In the genomic region with DNA sequence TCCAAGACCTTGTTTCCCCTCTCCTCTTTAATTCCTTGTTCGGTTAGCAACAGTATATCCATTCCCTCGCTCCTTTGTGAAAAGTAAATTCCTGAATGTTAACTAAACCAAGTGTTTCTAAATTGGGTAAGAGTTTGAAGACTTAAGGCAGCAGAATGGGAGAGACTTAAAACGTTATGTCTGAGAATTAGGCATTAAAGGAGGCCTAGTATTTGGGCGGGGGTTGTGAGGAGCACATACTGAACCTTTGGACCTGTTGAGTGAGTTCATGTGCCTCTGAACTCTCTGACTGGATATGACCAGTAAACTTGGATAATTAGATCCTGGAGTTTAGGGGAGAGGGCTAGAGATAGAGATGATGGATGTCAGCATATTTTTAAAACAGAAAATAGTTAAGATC, we compare ENCODE assay signal across 10 cellular contexts. TPM values are rescaled to one million over a fixed set of nuclear protein-coding genes. Genes with fewer than 3 reads are reported as not detected.
DNase-seq lines count a peak whose midpoint lies in the region; ATAC-seq, FAIRE-seq and TF ChIP-seq lines count a peak whose summit lies in the region.
"Had no signal": no experiment of that assay in that cellular context is flagged by ENCODE, and none has a peak within 500 bp of the region (broad histone marks: within the 10 kb centered on the region; RNA-seq: fewer than 3 reads in every experiment).

No MANE protein-coding gene starts in this region.

- WGBS in heart left ventricle, 4 donors: 45 to 57% (median 53%) methylated on average over 4 of the region's 4 CpGs
- 1% methylated on average over 4 of the region's 4 CpGs for WGBS in HepG2 (ENCODE audit: low lambda C conversion rate)

- TF ChIP-seq EP300 in HepG2 (IDR thresholded peaks at IDR 0.05; ENCODE audit: low read depth in 2 of 2, low read length in 2 of 2) (no peak), HepG2 (CRISPR knock-in tag; IDR thresholded peaks at IDR 0.05; ENCODE audit: borderline replicate concordance) (no peak)

- H3K79me2 ChIP-seq in HepG2 (ENCODE audit: insufficient read depth, low read length): peaks cover 70% of the 10 kb centered on the region

- no peak for TF ChIP-seq RAD21 in HepG2 (CRISPR knock-in tag; IDR thresholded peaks at IDR 0.05)

- no peak overlapping the region for H3K4me3 Mint-ChIP-seq in stimulated activated effector memory CD8-positive, alpha-beta T cell treated with anti-CD3 and anti-CD28 coated beads, Interleukin-12 subunit alpha, Interleukin-12 subunit beta, amount 100 ng/mL, for 72 hours
- H3K4me3 Mint-ChIP-seq: naive B cell had no signal

- POLR2A ChIA-PET in HepG2 (lab: Yijun Ruan, JAX): no interaction called here

- peak overlapping the region; percentile 88 for H3K4me2 ChIP-seq in HepG2 (ENCODE audit: low read depth, low read length)

- DNase-seq in heart left ventricle (no peak), cardiac septum (ENCODE audit: low spot score) (no peak), brain microvascular endothelial cell (no peak), HepG2 (ENCODE audit: low spot score) (peak; percentile 64), upper lobe of right lung (no peak)
- no peak for DNase-seq in stimulated activated effector memory CD8-positive, alpha-beta T cell treated with anti-CD3 and anti-CD28 coated beads, Interleukin-12 subunit alpha, Interleukin-12 subunit beta, amount 100 ng/mL, for 72 hours (ENCODE audit: low spot score in 2 of 2)
- DNase-seq: anterior cingulate cortex, naive B cell had no signal

- CTCF ChIA-PET in HepG2 (lab: Yijun Ruan, JAX; ENCODE audit: low intra/inter-chr PET ratio, low total read pairs): no interaction called here

- FAIRE-seq in HepG2 (lab: Jason Lieb, UNC): peak; percentile 78

- H3K9me3 ChIP-seq in heart left ventricle: no peaks in the 10 kb centered on the region
- H3K9me3 ChIP-seq in HepG2 (ENCODE audit: low read length): no peaks in the 10 kb centered on the region
- H3K9me3 ChIP-seq in upper lobe of right lung: no peaks in the 10 kb centered on the region

- TF ChIP-seq CTCF in heart left ventricle (IDR thresholded peaks at IDR 0.05) (no peak), brain microvascular endothelial cell (IDR thresholded peaks at IDR 0.05; ENCODE audit: low read depth, low read length, missing control alignments) (no peak), HepG2 (CRISPR knock-in tag; IDR thresholded peaks at IDR 0.05) (no peak), upper lobe of right lung (IDR thresholded peaks at IDR 0.05) (no peak)

- no peak for TF ChIP-seq POLR2A in heart left ventricle (IDR thresholded peaks at IDR 0.05)
- peak in 1 of 2 experiments; percentile 32; a peak in 1 of 4 replicates for TF ChIP-seq POLR2A in HepG2 (IDR thresholded peaks at IDR 0.05; ENCODE audit: insufficient read depth in 1 of 2, low read depth in 2 of 2, low read length in 2 of 2)

- ATAC-seq in heart left ventricle (no peak), HepG2 (no peak), upper lobe of right lung (no peak), GM18873 (IDR thresholded peaks at IDR 0.05; ENCODE audit: low FRiP score, unreplicated experiment) (no peak), GM18517 (IDR thresholded peaks at IDR 0.05; ENCODE audit: unreplicated experiment) (no peak)
- no peak for ATAC-seq in stimulated activated effector memory CD8-positive, alpha-beta T cell treated with anti-CD3 and anti-CD28 coated beads, Interleukin-12 subunit alpha, Interleukin-12 subunit beta, amount 100 ng/mL, for 72 hours

- H3K4me1 Mint-ChIP-seq in stimulated activated effector memory CD8-positive, alpha-beta T cell treated with anti-CD3 and anti-CD28 coated beads, Interleukin-12 subunit alpha, Interleukin-12 subunit beta, amount 100 ng/mL, for 72 hours: peaks cover 44% of the 10 kb centered on the region

- H3K36me3 ChIP-seq in heart left ventricle (peaks cover 0 to 14% (median 3%) of the 10 kb centered on the region in 9 donors), brain microvascular endothelial cell (replicated peaks) (peaks cover 4% of the 10 kb centered on the region), HepG2 (replicated peaks in 1 of 2; ENCODE audit: control insufficient read depth in 1 of 2, insufficient read depth in 2 of 2, low read length in 2 of 2) (peaks cover 0 to 19% of the 10 kb centered on the region in 2 experiments; a peak in 3 of 5 replicates), upper lobe of right lung (peaks cover 10% of the 10 kb centered on the region)

- H3K27ac ChIP-seq in heart left ventricle: no peak overlapping the region
- H3K27ac ChIP-seq in brain microvascular endothelial cell: no peak overlapping the region
- peak overlapping the region; percentile 93 for H3K27ac ChIP-seq in HepG2 (ENCODE audit: extremely low read length, insufficient read depth, low read length)
- H3K27ac ChIP-seq in upper lobe of right lung: peak overlapping the region; percentile 78

- H3K4me3 ChIP-seq in heart left ventricle (peak overlapping the region in 9 of 12 donors; percentile 76 to 95 (median 83)), brain microvascular endothelial cell (ENCODE audit: low read depth, low read length) (peak overlapping the region; percentile 97), HepG2 (replicated peaks in 1 of 3; ENCODE audit: insufficient read depth in 1 of 3, low read depth in 2 of 3, low read length in 3 of 3) (peak overlapping the region; percentile 77 to 96 (median 78)), upper lobe of right lung (peak overlapping the region; percentile 92)

- in situ Hi-C loops in brain microvascular endothelial cell (cut with HindIII; ENCODE audit: low pct_ligation_motif_present, low sequenced_read_pairs): no loop called here
- in situ Hi-C loops in HepG2 (cut with HindIII; ENCODE audit: extremely low pct_ligation_motif_present, low pct_unique_long_range_greater_than_20kb): loop anchor here (5.0 kb wide), 1 partner anchor 121 kb away; a partner anchor contains a TSS

- no peak overlapping the region for H3K27ac Mint-ChIP-seq in stimulated activated effector memory CD8-positive, alpha-beta T cell treated with anti-CD3 and anti-CD28 coated beads, Interleukin-12 subunit alpha, Interleukin-12 subunit beta, amount 100 ng/mL, for 72 hours
- H3K27ac Mint-ChIP-seq: naive B cell had no signal

- peak overlapping the region; percentile 96 for H3K9ac ChIP-seq in HepG2 (ENCODE audit: insufficient read depth, low read depth, low read length)

- intact Hi-C loops in heart left ventricle (cut with DNase I) (loop anchor here in 6 of 10 donors (5.0 to 10.0 kb wide), 4 partner anchors 121 to 216 kb away; a partner anchor contains a TSS), cardiac septum (cut with DNase I) (loop anchor here (5.0 kb wide), 2 partner anchors 196 to 216 kb away; a partner anchor contains a TSS), HepG2 (cut with micrococcal nuclease; ENCODE audit: unreplicated experiment) (loop anchor here (5.0 kb wide), 3 partner anchors 71 to 216 kb away; a partner anchor contains a TSS), upper lobe of right lung (cut with DNase I) (no loop called here)

- H3K27me3 ChIP-seq in heart left ventricle: no peaks in the 10 kb centered on the region
- no peaks in the 10 kb centered on the region for H3K27me3 ChIP-seq in brain microvascular endothelial cell (replicated peaks)
- H3K27me3 ChIP-seq in HepG2 (ENCODE audit: control insufficient read depth in 1 of 2, insufficient read depth in 2 of 2, low read length in 2 of 2): peaks cover 0 to 5% of the 10 kb centered on the region in 2 experiments; a peak in 1 of 5 replicates
- H3K27me3 ChIP-seq in upper lobe of right lung: no peaks in the 10 kb centered on the region

- H2AFZ ChIP-seq in HepG2 (ENCODE audit: low read length): no peak overlapping the region

- BruUV-seq in HepG2 (replicated peaks; lab: Mats Ljungman, UMichigan): no TSS peak

- H3K4me1 ChIP-seq in heart left ventricle: peaks cover 0 to 42% (median 15%) of the 10 kb centered on the region in 12 donors
- H3K4me1 ChIP-seq in HepG2 (ENCODE audit: insufficient read depth, low read length): peaks cover 49% of the 10 kb centered on the region
- H3K4me1 ChIP-seq in upper lobe of right lung: peaks cover 5% of the 10 kb centered on the region

- H4K20me1 ChIP-seq in HepG2 (ENCODE audit: insufficient read depth, low read length): peaks cover 51% of the 10 kb centered on the region

- H3K36me3 Mint-ChIP-seq in stimulated activated effector memory CD8-positive, alpha-beta T cell treated with anti-CD3 and anti-CD28 coated beads, Interleukin-12 subunit alpha, Interleukin-12 subunit beta, amount 100 ng/mL, for 72 hours: peaks cover 7% of the 10 kb centered on the region

- no peaks in the 10 kb centered on the region for H3K9me3 Mint-ChIP-seq in stimulated activated effector memory CD8-positive, alpha-beta T cell treated with anti-CD3 and anti-CD28 coated beads, Interleukin-12 subunit alpha, Interleukin-12 subunit beta, amount 100 ng/mL, for 72 hours
- H3K9me3 Mint-ChIP-seq: naive B cell had no signal

RNA-seq across cellular contexts. Expression of a gene that starts 1.2 kb away (rescaled TPM):
- total RNA-seq in heart left ventricle: 10 to 100 TPM in 7 of 9 donors, 1 to 10 TPM in 2; 7.1 to 16.9 (median 13.2) TPM
- 10 to 100 TPM in 1 of 2 donors, 1 to 10 TPM in 1; 6.0 to 28.4 TPM for polyA plus RNA-seq in heart left ventricle
- 19.8 TPM for total RNA-seq in cardiac septum
- total RNA-seq in HepG2 (2016; rRNA removed; fragmentation: Illumina TruSeq; extraction: Trizol): 135 and 216 TPM in 2 replicates
- 56.7 and 57.3 TPM in 2 replicates for total RNA-seq in HepG2 (2016; cell fraction: cytosol; rRNA removed; fragmentation: Illumina TruSeq; extraction: Trizol; ENCODE audit: low read depth)
- 150 and 216 TPM in 2 replicates for total RNA-seq in HepG2 (2016; cell fraction: insoluble cytoplasmic fraction; rRNA removed; fragmentation: Illumina TruSeq; extraction: Trizol)
- 135 and 158 TPM in 2 replicates for total RNA-seq in HepG2 (2016; cell fraction: membrane; rRNA removed; fragmentation: Illumina TruSeq; extraction: Trizol)
- total RNA-seq in HepG2 (2016; cell fraction: nucleus; rRNA removed; fragmentation: Illumina TruSeq; extraction: Trizol): 178 and 218 TPM in 2 replicates
- 98.1 and 138 TPM in 2 replicates for polyA plus RNA-seq in HepG2 (2011; rRNA removed)
- 48.1 and 138 TPM in 2 replicates for polyA plus RNA-seq in HepG2 (2011; cell fraction: cytosol; rRNA removed)
- polyA plus RNA-seq in HepG2 (2011; cell fraction: nucleus; rRNA removed): 17.9 and 54.3 TPM in 2 replicates
- 175 and 202 TPM in 2 replicates for polyA plus RNA-seq in HepG2 (2012)
- polyA plus RNA-seq in HepG2 (2016; cell fraction: cytosol; fragmentation: Illumina TruSeq; extraction: Trizol; ENCODE audit: low read depth): 23.5 and 27.9 TPM in 2 replicates
- polyA plus RNA-seq in HepG2 (2016; cell fraction: insoluble cytoplasmic fraction; fragmentation: Illumina TruSeq; extraction: Trizol; ENCODE audit: low read depth): 109 and 119 TPM in 2 replicates
- polyA plus RNA-seq in HepG2 (2016; cell fraction: membrane; fragmentation: Illumina TruSeq; extraction: Trizol; ENCODE audit: low read depth): 58.7 and 63.0 TPM in 2 replicates
- 234 and 249 TPM in 2 replicates for polyA plus RNA-seq in HepG2 (2016; cell fraction: nucleus; fragmentation: Illumina TruSeq; extraction: Trizol; ENCODE audit: insufficient read depth, low read depth)
- polyA minus RNA-seq in HepG2 (2011; rRNA and poly(A)+ RNA removed; ENCODE audit: low replicate concordance): 11.4 and 32.9 TPM in 2 replicates
- polyA minus RNA-seq in HepG2 (2011; cell fraction: cytosol; rRNA and poly(A)+ RNA removed): 61.6 and 109 TPM in 2 replicates
- 48.5 and 106 TPM in 2 replicates for polyA minus RNA-seq in HepG2 (2011; cell fraction: nucleus; rRNA and poly(A)+ RNA removed)
- 213 TPM for total RNA-seq in upper lobe of right lung

RNA-seq across cellular contexts. Expression of a gene that starts 50.1 kb away (rescaled TPM):
- total RNA-seq in heart left ventricle (100 to 1,000 TPM in 1 of 9 donors, 10 to 100 TPM in 8; 16.6 to 115 (median 34.5) TPM), cardiac septum (43.5 TPM), HepG2 (2016; rRNA removed; fragmentation: Illumina TruSeq; extraction: Trizol) (94.9 and 268 TPM in 2 replicates), upper lobe of right lung (63.6 TPM)
- polyA plus RNA-seq in heart left ventricle (10 to 100 TPM; 13.3 to 23.4 TPM), HepG2 (2011; rRNA removed) (852 and 1,053 TPM in 2 replicates)
- total RNA-seq in HepG2 (2016; cell fraction: cytosol; rRNA removed; fragmentation: Illumina TruSeq; extraction: Trizol; ENCODE audit: low read depth): 17.2 and 19.0 TPM in 2 replicates
- total RNA-seq in HepG2 (2016; cell fraction: insoluble cytoplasmic fraction; rRNA removed; fragmentation: Illumina TruSeq; extraction: Trizol): 102 and 257 TPM in 2 replicates
- total RNA-seq in HepG2 (2016; cell fraction: membrane; rRNA removed; fragmentation: Illumina TruSeq; extraction: Trizol): 37.6 and 40.7 TPM in 2 replicates
- 175 and 228 TPM in 2 replicates for total RNA-seq in HepG2 (2016; cell fraction: nucleus; rRNA removed; fragmentation: Illumina TruSeq; extraction: Trizol)
- polyA plus RNA-seq in HepG2 (2011; cell fraction: cytosol; rRNA removed): 598 and 914 TPM in 2 replicates
- 191 and 279 TPM in 2 replicates for polyA plus RNA-seq in HepG2 (2011; cell fraction: nucleus; rRNA removed)
- polyA plus RNA-seq in HepG2 (2012): 606 and 622 TPM in 2 replicates
- polyA plus RNA-seq in HepG2 (2016; cell fraction: cytosol; fragmentation: Illumina TruSeq; extraction: Trizol; ENCODE audit: low read depth): 16.7 and 17.9 TPM in 2 replicates
- 101 and 110 TPM in 2 replicates for polyA plus RNA-seq in HepG2 (2016; cell fraction: insoluble cytoplasmic fraction; fragmentation: Illumina TruSeq; extraction: Trizol; ENCODE audit: low read depth)
- polyA plus RNA-seq in HepG2 (2016; cell fraction: membrane; fragmentation: Illumina TruSeq; extraction: Trizol; ENCODE audit: low read depth): 27.8 and 29.5 TPM in 2 replicates
- polyA plus RNA-seq in HepG2 (2016; cell fraction: nucleus; fragmentation: Illumina TruSeq; extraction: Trizol; ENCODE audit: insufficient read depth, low read depth): 265 and 300 TPM in 2 replicates
- 2.0 and 450 TPM in 2 replicates for polyA minus RNA-seq in HepG2 (2011; rRNA and poly(A)+ RNA removed; ENCODE audit: low replicate concordance)
- 399 and 680 TPM in 2 replicates for polyA minus RNA-seq in HepG2 (2011; cell fraction: cytosol; rRNA and poly(A)+ RNA removed)
- polyA minus RNA-seq in HepG2 (2011; cell fraction: nucleus; rRNA and poly(A)+ RNA removed): 122 and 224 TPM in 2 replicates

Comparison
In these comparisons a context has a peak if more than half of its experiments do, and no peak if none do; other contexts are left out.
1. H3K27ac ChIP-seq: peak in HepG2 (single experiment) and upper lobe of right lung (single experiment); none in heart left ventricle (0 of 12) and brain microvascular endothelial cell (single experiment).
2. Peak in every context shown above with its lines, with median percentiles within 50 percentile points of each other: H3K4me3 ChIP-seq.